Comparison of ENCODE assay signal across 22 cellular contexts in the genomic region with DNA sequence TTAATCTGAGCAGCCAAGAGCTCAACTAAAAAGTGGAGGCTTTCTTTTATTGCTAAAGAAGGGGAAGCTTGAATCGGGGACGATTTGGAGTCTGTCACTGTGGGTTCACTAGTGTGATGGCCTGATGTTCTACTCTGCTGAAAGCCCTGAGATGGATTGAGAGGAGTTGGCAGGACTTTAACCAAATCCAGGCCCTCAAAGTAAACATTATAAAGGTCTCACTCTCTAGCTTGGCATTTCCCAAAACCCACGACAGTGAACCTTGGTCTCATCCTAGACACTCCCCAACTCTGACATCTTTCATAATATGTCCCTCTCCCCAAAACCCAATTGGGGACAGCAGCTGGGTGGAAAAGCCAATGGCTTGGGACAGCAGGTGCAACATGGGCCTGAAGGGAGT. TPM values are rescaled to one million over a fixed set of nuclear protein-coding genes. Genes with fewer than 3 reads are reported as not detected.
"Had no signal": no experiment of that assay in that cellular context is flagged by ENCODE, and none has a peak within 500 bp of the region (broad histone marks: within the 10 kb centered on the region; RNA-seq: fewer than 3 reads in every experiment).

No MANE protein-coding gene starts in this region.

- H3K27ac ChIP-seq: coronary artery, left lung, parathyroid adenoma, prostate gland, thoracic aorta had no signal

- H3K27ac Mint-ChIP-seq: endodermal cell; naive thymus-derived CD4-positive, alpha-beta T cell; nephron progenitor cell; stimulated activated naive CD8-positive, alpha-beta T cell treated with anti-CD3 and anti-CD28 coated beads, Interleukin-15, amount 100 ng/mL, for 72 hours had no signal

- H3K4me3 ChIP-seq: coronary artery, left lung, lung, prostate gland, smooth muscle cell, thoracic aorta had no signal

- H3K79me2 ChIP-seq: parathyroid adenoma had no signal

- H3K4me1 Mint-ChIP-seq: endodermal cell; stimulated activated naive CD8-positive, alpha-beta T cell treated with anti-CD3 and anti-CD28 coated beads, Interleukin-15, amount 100 ng/mL, for 72 hours had no signal

- H3K4me2 ChIP-seq: smooth muscle cell had no signal

- DNase-seq: central memory CD4-positive, alpha-beta T cell; effector CD4-positive, alpha-beta T cell; endodermal cell; glutamatergic neuron; islet precursor cell; left lung; mesenchymal stem cell; naive thymus-derived CD4-positive, alpha-beta T cell; nephron progenitor cell; retina; stimulated activated CD4-positive, alpha-beta T cell treated with anti-CD3 and anti-CD28 coated beads, Interleukin-4, amount 100 ng/mL, for 4 hours; stimulated activated naive B cell treated with anti-CD40 and anti-IgM and Interleukin-4, amounts not matched to agents 10 μg/mL and 1 μg/mL and 100 μg/mL, for 72 hours; stimulated activated naive CD8-positive, alpha-beta T cell treated with anti-CD3 and anti-CD28 coated beads, Interleukin-15, amount 100 ng/mL, for 72 hours; substantia nigra had no signal

- H3K9me3 Mint-ChIP-seq: endodermal cell; nephron progenitor cell; stimulated activated naive B cell treated with anti-CD40 and anti-IgM and Interleukin-4, amounts not matched to agents 10 μg/mL and 1 μg/mL and 100 μg/mL, for 72 hours; stimulated activated naive CD8-positive, alpha-beta T cell treated with anti-CD3 and anti-CD28 coated beads, Interleukin-15, amount 100 ng/mL, for 72 hours; type B pancreatic cell had no signal

- H3K36me3 Mint-ChIP-seq: naive thymus-derived CD4-positive, alpha-beta T cell; stimulated activated naive B cell treated with anti-CD40 and anti-IgM and Interleukin-4, amounts not matched to agents 10 μg/mL and 1 μg/mL and 100 μg/mL, for 72 hours; type B pancreatic cell had no signal

- H3K4me1 ChIP-seq: parathyroid adenoma, prostate gland had no signal

- H3K9me3 ChIP-seq: left lung, prostate gland had no signal

- H3K4me3 Mint-ChIP-seq: endodermal cell; naive thymus-derived CD4-positive, alpha-beta T cell; nephron progenitor cell; stimulated activated naive B cell treated with anti-CD40 and anti-IgM and Interleukin-4, amounts not matched to agents 10 μg/mL and 1 μg/mL and 100 μg/mL, for 72 hours; stimulated activated naive CD8-positive, alpha-beta T cell treated with anti-CD3 and anti-CD28 coated beads, Interleukin-15, amount 100 ng/mL, for 72 hours; type B pancreatic cell had no signal

- H3K9ac ChIP-seq: parathyroid adenoma had no signal

- H2AFZ ChIP-seq: parathyroid adenoma had no signal

- ATAC-seq: left lung; naive thymus-derived CD4-positive, alpha-beta T cell; stimulated activated naive B cell treated with anti-CD40 and anti-IgM and Interleukin-4, amounts not matched to agents 10 μg/mL and 1 μg/mL and 100 μg/mL, for 72 hours; stimulated activated naive CD8-positive, alpha-beta T cell treated with anti-CD3 and anti-CD28 coated beads, Interleukin-15, amount 100 ng/mL, for 72 hours had no signal

- H3K36me3 ChIP-seq: left lung, prostate gland had no signal

- H3K27me3 ChIP-seq: left lung had no signal

RNA-seq across cellular contexts. Expression of a gene that starts 32.7 kb away (rescaled TPM):
- total RNA-seq: bronchial epithelial cell had no signal
